In genomic region chr21:43916691-43917514, GRCh38 we compare ENCODE assay signal across 1 cellular context.
TF ChIP-seq lines count a peak whose summit lies in the region.

No MANE protein-coding gene starts in this region.

TF ChIP-seq in K562, 482 proteins besides CTCF, POLR2A, EP300 and RAD21 (continued from another document and continues in another):
- no peak for TF ChIP-seq CUX1 (CRISPR knock-in tag; IDR thresholded peaks at IDR 0.05)
- TF ChIP-seq, protein P1, sequence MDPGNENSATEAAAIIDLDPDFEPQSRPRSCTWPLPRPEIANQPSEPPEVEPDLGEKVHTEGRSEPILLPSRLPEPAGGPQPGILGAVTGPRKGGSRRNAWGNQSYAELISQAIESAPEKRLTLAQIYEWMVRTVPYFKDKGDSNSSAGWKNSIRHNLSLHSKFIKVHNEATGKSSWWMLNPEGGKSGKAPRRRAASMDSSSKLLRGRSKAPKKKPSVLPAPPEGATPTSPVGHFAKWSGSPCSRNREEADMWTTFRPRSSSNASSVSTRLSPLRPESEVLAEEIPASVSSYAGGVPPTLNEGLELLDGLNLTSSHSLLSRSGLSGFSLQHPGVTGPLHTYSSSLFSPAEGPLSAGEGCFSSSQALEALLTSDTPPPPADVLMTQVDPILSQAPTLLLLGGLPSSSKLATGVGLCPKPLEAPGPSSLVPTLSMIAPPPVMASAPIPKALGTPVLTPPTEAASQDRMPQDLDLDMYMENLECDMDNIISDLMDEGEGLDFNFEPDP (CRISPR knock-in tag; IDR thresholded peaks at IDR 0.05) = no peak
- no peak for TF ChIP-seq ASH1L (IDR thresholded peaks at IDR 0.05; ENCODE audit: borderline replicate concordance, low read depth, partially characterized antibody)
- TF ChIP-seq, protein P2, sequence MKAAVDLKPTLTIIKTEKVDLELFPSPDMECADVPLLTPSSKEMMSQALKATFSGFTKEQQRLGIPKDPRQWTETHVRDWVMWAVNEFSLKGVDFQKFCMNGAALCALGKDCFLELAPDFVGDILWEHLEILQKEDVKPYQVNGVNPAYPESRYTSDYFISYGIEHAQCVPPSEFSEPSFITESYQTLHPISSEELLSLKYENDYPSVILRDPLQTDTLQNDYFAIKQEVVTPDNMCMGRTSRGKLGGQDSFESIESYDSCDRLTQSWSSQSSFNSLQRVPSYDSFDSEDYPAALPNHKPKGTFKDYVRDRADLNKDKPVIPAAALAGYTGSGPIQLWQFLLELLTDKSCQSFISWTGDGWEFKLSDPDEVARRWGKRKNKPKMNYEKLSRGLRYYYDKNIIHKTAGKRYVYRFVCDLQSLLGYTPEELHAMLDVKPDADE (conservative IDR thresholded peaks at IDR 0.05; ENCODE audit: control insufficient read depth, low read depth, low read length) = no peak
- no peak for TF ChIP-seq CEBPG (CRISPR knock-in tag; IDR thresholded peaks at IDR 0.05)
- no peak for TF ChIP-seq CEBPG (tag; conservative IDR thresholded peaks at IDR 0.05 in 1 of 2, IDR thresholded peaks at IDR 0.05 in 1 of 2)
- no peak for TF ChIP-seq KLF6 (CRISPR knock-in tag; IDR thresholded peaks at IDR 0.05; ENCODE audit: borderline replicate concordance)
- TF ChIP-seq HDAC3 (IDR thresholded peaks at IDR 0.05; ENCODE audit: borderline replicate concordance, partially characterized antibody) = no peak
- no peak for TF ChIP-seq CREB3L1 (IDR thresholded peaks at IDR 0.05; ENCODE audit: borderline replicate concordance, low read depth)
- TF ChIP-seq, protein P3, sequence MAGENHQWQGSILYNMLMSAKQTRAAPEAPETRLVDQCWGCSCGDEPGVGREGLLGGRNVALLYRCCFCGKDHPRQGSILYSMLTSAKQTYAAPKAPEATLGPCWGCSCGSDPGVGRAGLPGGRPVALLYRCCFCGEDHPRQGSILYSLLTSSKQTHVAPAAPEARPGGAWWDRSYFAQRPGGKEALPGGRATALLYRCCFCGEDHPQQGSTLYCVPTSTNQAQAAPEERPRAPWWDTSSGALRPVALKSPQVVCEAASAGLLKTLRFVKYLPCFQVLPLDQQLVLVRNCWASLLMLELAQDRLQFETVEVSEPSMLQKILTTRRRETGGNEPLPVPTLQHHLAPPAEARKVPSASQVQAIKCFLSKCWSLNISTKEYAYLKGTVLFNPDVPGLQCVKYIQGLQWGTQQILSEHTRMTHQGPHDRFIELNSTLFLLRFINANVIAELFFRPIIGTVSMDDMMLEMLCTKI (IDR thresholded peaks at IDR 0.05; ENCODE audit: partially characterized antibody) = no peak
- TF ChIP-seq ZNF134 (CRISPR knock-in tag; conservative IDR thresholded peaks at IDR 0.05) = no peak
- TF ChIP-seq OTX1 (CRISPR knock-in tag; IDR thresholded peaks at IDR 0.05) = no peak
- 0 out of 2 replicates have a peak, but pooled peaks have one; percentile 41 for TF ChIP-seq FOXP1 (CRISPR knock-in tag; IDR thresholded peaks at IDR 0.05)
- TF ChIP-seq ARNT (IDR thresholded peaks at IDR 0.05) = 0 out of 4 replicates have a peak, but pooled peaks of 1 of the 2 experiments have one; percentile 21
- no peak for TF ChIP-seq CBFB (CRISPR knock-in tag; IDR thresholded peaks at IDR 0.05)
- no peak for TF ChIP-seq ILF3 (IDR thresholded peaks at IDR 0.05; ENCODE audit: borderline replicate concordance)
- TF ChIP-seq NR3C1 (CRISPR knock-in tag; IDR thresholded peaks at IDR 0.05) = no peak
- no peak for TF ChIP-seq CHD1 (IDR thresholded peaks at IDR 0.05; ENCODE audit: low read length)
- peak; percentile 59 for TF ChIP-seq POLR2G (IDR thresholded peaks at IDR 0.05; ENCODE audit: low read depth, low read length)
- TF ChIP-seq ZNF316 (IDR thresholded peaks at IDR 0.05) = no peak
- no peak for TF ChIP-seq ZNF778 (CRISPR knock-in tag; IDR thresholded peaks at IDR 0.05)
- peak; percentile 60 for TF ChIP-seq RBFOX2 (IDR thresholded peaks at IDR 0.05; ENCODE audit: low read depth, low read length)
- TF ChIP-seq, protein P4, sequence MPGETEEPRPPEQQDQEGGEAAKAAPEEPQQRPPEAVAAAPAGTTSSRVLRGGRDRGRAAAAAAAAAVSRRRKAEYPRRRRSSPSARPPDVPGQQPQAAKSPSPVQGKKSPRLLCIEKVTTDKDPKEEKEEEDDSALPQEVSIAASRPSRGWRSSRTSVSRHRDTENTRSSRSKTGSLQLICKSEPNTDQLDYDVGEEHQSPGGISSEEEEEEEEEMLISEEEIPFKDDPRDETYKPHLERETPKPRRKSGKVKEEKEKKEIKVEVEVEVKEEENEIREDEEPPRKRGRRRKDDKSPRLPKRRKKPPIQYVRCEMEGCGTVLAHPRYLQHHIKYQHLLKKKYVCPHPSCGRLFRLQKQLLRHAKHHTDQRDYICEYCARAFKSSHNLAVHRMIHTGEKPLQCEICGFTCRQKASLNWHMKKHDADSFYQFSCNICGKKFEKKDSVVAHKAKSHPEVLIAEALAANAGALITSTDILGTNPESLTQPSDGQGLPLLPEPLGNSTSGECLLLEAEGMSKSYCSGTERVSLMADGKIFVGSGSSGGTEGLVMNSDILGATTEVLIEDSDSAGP (CRISPR knock-in tag; IDR thresholded peaks at IDR 0.05) = no peak
- TF ChIP-seq ZBTB7A (IDR thresholded peaks at IDR 0.05; ENCODE audit: borderline replicate concordance, control insufficient read depth, low read depth, low read length) = peak; percentile 69
- TF ChIP-seq ZNF449 (CRISPR knock-in tag; IDR thresholded peaks at IDR 0.05) = no peak
- TF ChIP-seq HDAC8 (tag; IDR thresholded peaks at IDR 0.05) = no peak
- no peak for TF ChIP-seq ATF7 (IDR thresholded peaks at IDR 0.05)
- TF ChIP-seq ZSCAN29 (IDR thresholded peaks at IDR 0.05) = no peak
- no peak for TF ChIP-seq KLF13 (tag; IDR thresholded peaks at IDR 0.05; ENCODE audit: borderline replicate concordance, low read depth)
- TF ChIP-seq EGR1 (conservative IDR thresholded peaks at IDR 0.05) = peak; percentile 83
- TF ChIP-seq, protein P5, sequence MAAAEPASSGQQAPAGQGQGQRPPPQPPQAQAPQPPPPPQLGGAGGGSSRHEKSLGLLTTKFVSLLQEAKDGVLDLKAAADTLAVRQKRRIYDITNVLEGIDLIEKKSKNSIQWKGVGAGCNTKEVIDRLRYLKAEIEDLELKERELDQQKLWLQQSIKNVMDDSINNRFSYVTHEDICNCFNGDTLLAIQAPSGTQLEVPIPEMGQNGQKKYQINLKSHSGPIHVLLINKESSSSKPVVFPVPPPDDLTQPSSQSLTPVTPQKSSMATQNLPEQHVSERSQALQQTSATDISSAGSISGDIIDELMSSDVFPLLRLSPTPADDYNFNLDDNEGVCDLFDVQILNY (CRISPR knock-in tag; IDR thresholded peaks at IDR 0.05) = no peak
- no peak for TF ChIP-seq ZBTB1 (CRISPR knock-in tag; IDR thresholded peaks at IDR 0.05; ENCODE audit: borderline replicate concordance, low read depth)
- TF ChIP-seq PRMT5 (CRISPR knock-in tag; IDR thresholded peaks at IDR 0.05) = no peak
- no peak for TF ChIP-seq ARID1B (IDR thresholded peaks at IDR 0.05)
- TF ChIP-seq ARID3A (IDR thresholded peaks at IDR 0.05; ENCODE audit: borderline replicate concordance, low read depth, low read length) = no peak
- TF ChIP-seq TCF7L2 (IDR thresholded peaks at IDR 0.05; ENCODE audit: low read depth, low read length) = no peak
- TF ChIP-seq HMGN3 (IDR thresholded peaks at IDR 0.05; ENCODE audit: borderline replicate concordance, extremely low read depth, insufficient read length, low read depth, low read length) = no peak
- no peak for TF ChIP-seq ATF4 (CRISPR knock-in tag; IDR thresholded peaks at IDR 0.05)
- no peak for TF ChIP-seq TEAD2 (tag; IDR thresholded peaks at IDR 0.05)
- peak; percentile 66 for TF ChIP-seq EP400 (IDR thresholded peaks at IDR 0.05)
- no peak for TF ChIP-seq ZBTB43 (CRISPR knock-in tag; IDR thresholded peaks at IDR 0.05)
- TF ChIP-seq CREBBP (IDR thresholded peaks at IDR 0.05; ENCODE audit: low read depth, low read length) = no peak
- TF ChIP-seq SAP30 (IDR thresholded peaks at IDR 0.05; ENCODE audit: borderline replicate concordance, insufficient read depth, low read depth, low read length, poor library complexity, severe bottlenecking) = peak; percentile 41
